ENCODE assay signal across 8 cellular contexts in the genomic region with DNA sequence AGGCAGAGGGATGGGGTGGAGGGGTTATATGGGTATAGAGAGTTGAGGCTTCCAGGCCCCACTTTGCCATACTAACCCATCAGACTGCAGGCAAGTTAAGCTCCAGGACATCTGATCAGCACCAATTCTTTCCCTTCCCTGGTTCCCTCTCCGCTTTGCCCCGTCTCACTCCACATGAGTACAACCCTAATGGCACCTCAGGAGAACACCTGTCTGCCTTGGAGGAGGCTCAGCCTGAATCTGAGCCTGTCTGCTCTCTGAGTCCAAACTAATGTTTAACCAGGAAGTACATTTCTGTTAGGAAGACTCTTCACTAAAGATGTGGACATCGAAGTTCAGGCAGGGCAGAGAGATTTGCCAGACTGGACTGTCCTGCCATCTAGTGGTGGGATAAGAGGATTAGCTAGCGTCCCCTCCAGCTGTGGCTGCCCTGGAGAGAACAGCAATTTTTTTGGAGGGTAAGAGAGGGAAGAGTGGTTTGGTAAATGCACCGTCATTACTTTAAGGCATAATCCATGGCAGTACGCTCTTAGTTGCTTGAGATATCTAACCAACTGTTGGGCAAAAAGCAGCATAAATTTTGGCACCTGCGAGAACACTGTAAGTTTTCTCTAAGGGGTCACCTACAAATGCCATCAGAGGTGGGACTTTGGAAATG. TPM values are rescaled to one million over a fixed set of nuclear protein-coding genes. Genes with fewer than 3 reads are reported as not detected.
A peak's percentile ranks its signal among the peaks of the same experiment; 100 is the strongest.
DNase-seq lines count a peak whose midpoint lies in the region; ATAC-seq, FAIRE-seq and TF ChIP-seq lines count a peak whose summit lies in the region.

No MANE protein-coding gene starts in this region.

- H3K9me1 ChIP-seq in endothelial cell of umbilical vein (replicated peaks; ENCODE audit: control insufficient read depth, extremely low read depth, insufficient read depth, low read length), result no peaks in the 10 kb centered on the region

- no peaks in the 10 kb centered on the region for H3K36me3 Mint-ChIP-seq in stimulated activated effector memory CD8-positive, alpha-beta T cell treated with anti-CD3 and anti-CD28 coated beads, Interleukin-12 subunit alpha, Interleukin-12 subunit beta, amount 100 ng/mL, for 72 hours

- H3K27me3 ChIP-seq in NT2/D1 (ENCODE audit: insufficient read depth, insufficient read length), result peaks cover 7% of the 10 kb centered on the region
- peaks cover 0 to 2% of the 10 kb centered on the region in 2 experiments for H3K27me3 ChIP-seq in endothelial cell of umbilical vein (ENCODE audit: control insufficient read depth in 2 of 2, insufficient read depth in 2 of 2, low read length in 2 of 2)

- TF ChIP-seq POLR2A in endothelial cell of umbilical vein (IDR thresholded peaks at IDR 0.05; ENCODE audit: low read depth, low read length), result no peak

- ATAC-seq in stimulated activated effector memory CD8-positive, alpha-beta T cell treated with anti-CD3 and anti-CD28 coated beads, Interleukin-12 subunit alpha, Interleukin-12 subunit beta, amount 100 ng/mL, for 72 hours, result peak; percentile 92

- no peak overlapping the region for H3K4me2 ChIP-seq in endothelial cell of umbilical vein (ENCODE audit: insufficient read depth, low read length)

- no TSS peak for BruUV-seq in endothelial cell of umbilical vein (replicated peaks; lab: Mats Ljungman, UMichigan)

- H3K4me3 Mint-ChIP-seq in stimulated activated effector memory CD8-positive, alpha-beta T cell treated with anti-CD3 and anti-CD28 coated beads, Interleukin-12 subunit alpha, Interleukin-12 subunit beta, amount 100 ng/mL, for 72 hours, result no peak overlapping the region

- TF ChIP-seq CTCF in endothelial cell of umbilical vein (IDR thresholded peaks at IDR 0.05; ENCODE audit: extremely low read depth in 1 of 2, insufficient read depth in 1 of 2, low read depth in 1 of 2, low read length in 2 of 2), result peak; percentile 80 to 85

- no peak overlapping the region for H3K4me3 ChIP-seq in NT2/D1 (ENCODE audit: insufficient read length, low read depth)
- no peak overlapping the region for H3K4me3 ChIP-seq in endothelial cell of umbilical vein (replicated peaks in 1 of 3; ENCODE audit: insufficient read depth in 1 of 3, low read depth in 1 of 3, low read length in 3 of 3)

- POLR2A ChIA-PET in endothelial cell of umbilical vein (lab: Charles Lee), result interaction anchor here (0.9 to 1.3 kb wide), 4 partner anchors 68 to 140 kb away, joined by 3 to 7 read pairs (median 4); partner anchors contain the start of gene UBB

- dilution Hi-C loops in endothelial cell of umbilical vein (cut with MboI; ENCODE audit: extremely low pct_ligation_motif_present, low sequenced_read_pairs), result no loop called here

- CTCF ChIA-PET in endothelial cell of umbilical vein (lab: Charles Lee), result interaction anchor here (0.6 to 10.8 kb wide), 37 partner anchors 10 to 216 kb away, joined by 3 to 440 read pairs (median 10); partner anchors contain the start of genes CENPV and LRRC75A

- intact Hi-C loops in endothelial cell of umbilical vein (cut with micrococcal nuclease), result loop anchor here (1.0 kb wide), 5 partner anchors 58 to 158 kb away; no protein-coding TSS in a partner anchor

- no peaks in the 10 kb centered on the region for H3K79me2 ChIP-seq in endothelial cell of umbilical vein (ENCODE audit: control insufficient read depth, insufficient read depth, low read length)

- H3K9me3 Mint-ChIP-seq in stimulated activated effector memory CD8-positive, alpha-beta T cell treated with anti-CD3 and anti-CD28 coated beads, Interleukin-12 subunit alpha, Interleukin-12 subunit beta, amount 100 ng/mL, for 72 hours, result no peaks in the 10 kb centered on the region

- no peaks in the 10 kb centered on the region for H3K36me3 ChIP-seq in NT2/D1 (ENCODE audit: insufficient read depth, insufficient read length, low read length)
- H3K36me3 ChIP-seq in endothelial cell of umbilical vein (ENCODE audit: control insufficient read depth in 2 of 2, extremely low read depth in 1 of 2, insufficient read depth in 2 of 2, low read length in 2 of 2), result no peaks in the 10 kb centered on the region

- H3K27ac Mint-ChIP-seq in stimulated activated effector memory CD8-positive, alpha-beta T cell treated with anti-CD3 and anti-CD28 coated beads, Interleukin-12 subunit alpha, Interleukin-12 subunit beta, amount 100 ng/mL, for 72 hours, result peak overlapping the region; percentile 23

- H3K4me1 ChIP-seq in NT2/D1 (ENCODE audit: insufficient read depth, insufficient read length) (peaks cover 2% of the 10 kb centered on the region), endothelial cell of umbilical vein (ENCODE audit: control insufficient read depth, extremely low read depth, insufficient read depth, low read length) (peaks cover 13% of the 10 kb centered on the region)

- no peaks in the 10 kb centered on the region for H4K20me1 ChIP-seq in endothelial cell of umbilical vein (replicated peaks; ENCODE audit: control insufficient read depth, extremely low read depth, insufficient read depth, low read length)

- H3K4me1 Mint-ChIP-seq in stimulated activated effector memory CD8-positive, alpha-beta T cell treated with anti-CD3 and anti-CD28 coated beads, Interleukin-12 subunit alpha, Interleukin-12 subunit beta, amount 100 ng/mL, for 72 hours, result peaks cover 7% of the 10 kb centered on the region

- peak; percentile 96 for FAIRE-seq in endothelial cell of umbilical vein (lab: Jason Lieb, UNC)

- no peaks in the 10 kb centered on the region for H3K9me3 ChIP-seq in NT2/D1 (ENCODE audit: insufficient read depth, low read length)
- no peaks in the 10 kb centered on the region for H3K9me3 ChIP-seq in endothelial cell of umbilical vein (replicated peaks; ENCODE audit: control insufficient read depth, insufficient read depth, low read length)

- DNase-seq in activated gamma-delta T cell treated with Interleukin-2 at 50 U/mL for 16 hours, result peak; percentile 58
- no peak for DNase-seq in activated gamma-delta T cell (lab: John Stamatoyannopoulos, UW)
- peak; percentile 85 for DNase-seq in HT-29 (ENCODE audit: low spot score)
- DNase-seq in NT2/D1 (ENCODE audit: low read depth, low spot score), result peak; percentile 64
- DNase-seq in activated CD8-positive, alpha-beta memory T cell treated with anti-CD3 and anti-CD28 coated beads for 4 hours (ENCODE audit: low read depth in 2 of 2), result peak; percentile 24 to 44
- peak; percentile 79 for DNase-seq in endothelial cell of umbilical vein (ENCODE audit: low read depth, low spot score)
- peak; percentile 88 for DNase-seq in mucosa of gallbladder (ENCODE audit: low spot score)
- DNase-seq in stimulated activated effector memory CD8-positive, alpha-beta T cell treated with anti-CD3 and anti-CD28 coated beads, Interleukin-12 subunit alpha, Interleukin-12 subunit beta, amount 100 ng/mL, for 72 hours (ENCODE audit: low spot score in 2 of 2), result peak; percentile 35 to 72

- peak overlapping the region; percentile 100 for H2AFZ ChIP-seq in endothelial cell of umbilical vein (ENCODE audit: low read depth, low read length)

- H3K27ac ChIP-seq in endothelial cell of umbilical vein (ENCODE audit: insufficient read depth, low read depth, low read length), result peak overlapping the region; percentile 31

- peak overlapping the region; percentile 28 for H3K9ac ChIP-seq in NT2/D1 (ENCODE audit: insufficient read length, low read depth)
- no peak overlapping the region for H3K9ac ChIP-seq in endothelial cell of umbilical vein (replicated peaks; ENCODE audit: extremely low read depth, insufficient read depth, low read length)

TF ChIP-seq in endothelial cell of umbilical vein, 7 proteins besides CTCF, POLR2A, EP300 and RAD21:
- TF ChIP-seq MYC (IDR thresholded peaks at IDR 0.05; ENCODE audit: low read depth, low read length), result no peak
- no peak for TF ChIP-seq FOS (IDR thresholded peaks at IDR 0.05; ENCODE audit: borderline replicate concordance, insufficient read depth, low read length)
- TF ChIP-seq EZH2 (IDR thresholded peaks at IDR 0.05; ENCODE audit: borderline replicate concordance, low read depth, low read length, severe bottlenecking), result no peak

RNA-seq across cellular contexts. Expression of gene LRRC75A, which starts 29.2 kb away (rescaled TPM):
- total RNA-seq in HT-29 (2014; rRNA removed; shearing (Covaris generic)), result 8.0 and 12.3 TPM in 2 replicates
- total RNA-seq in endothelial cell of umbilical vein, result 2.9 and 3.7 TPM in 2 replicates
- polyA plus RNA-seq in endothelial cell of umbilical vein, result 6.1 and 8.1 TPM in 2 replicates
- 4.3 and 5.4 TPM in 2 replicates for polyA plus RNA-seq in endothelial cell of umbilical vein (2011; cell fraction: cytosol; rRNA removed)
- 5.9 and 6.9 TPM in 2 replicates for polyA plus RNA-seq in endothelial cell of umbilical vein (2011; cell fraction: nucleus; rRNA removed)
- polyA plus RNA-seq in endothelial cell of umbilical vein (2012), result 1.5 and 3.1 TPM in 2 replicates
- polyA minus RNA-seq in endothelial cell of umbilical vein, result 4.6 and 5.7 TPM in 2 replicates
- 0.92 TPM for polyA minus RNA-seq in endothelial cell of umbilical vein (2011; cell fraction: cytosol; rRNA and poly(A)+ RNA removed)
- 3.8 and 7.3 TPM in 2 replicates for polyA minus RNA-seq in endothelial cell of umbilical vein (2011; cell fraction: nucleus; rRNA and poly(A)+ RNA removed)
- 7.0 TPM for total RNA-seq in mucosa of gallbladder

RNA-seq across cellular contexts. Expression of gene ZNF287, which starts 47.8 kb away (rescaled TPM):
- not detected in 2 replicates for total RNA-seq in HT-29 (2014; rRNA removed; shearing (Covaris generic))
- 5.5 and 6.9 TPM in 2 replicates for total RNA-seq in endothelial cell of umbilical vein
- 2.5 and 3.6 TPM in 2 replicates for polyA plus RNA-seq in endothelial cell of umbilical vein
- polyA plus RNA-seq in endothelial cell of umbilical vein (2011; cell fraction: cytosol; rRNA removed), result 3.5 and 4.2 TPM in 2 replicates
- polyA plus RNA-seq in endothelial cell of umbilical vein (2011; cell fraction: nucleus; rRNA removed), result 4.8 and 6.5 TPM in 2 replicates
- 8.9 and 9.5 TPM in 2 replicates for polyA plus RNA-seq in endothelial cell of umbilical vein (2012)
- polyA minus RNA-seq in endothelial cell of umbilical vein, result 3.4 and 4.2 TPM in 2 replicates
- polyA minus RNA-seq in endothelial cell of umbilical vein (2011; cell fraction: cytosol; rRNA and poly(A)+ RNA removed), result not detected
- 2.6 TPM in 2 replicates for polyA minus RNA-seq in endothelial cell of umbilical vein (2011; cell fraction: nucleus; rRNA and poly(A)+ RNA removed)
- 7.7 TPM for total RNA-seq in mucosa of gallbladder
